In genomic region chr17:80852476-80853015, GRCh38 we compare ENCODE assay signal across 1 cellular context.
TF ChIP-seq lines count a peak whose summit lies in the region.

No MANE protein-coding gene starts in this region.

TF ChIP-seq in IMR-90, 13 proteins besides CTCF, POLR2A, EP300 and RAD21 (continued from another document):
- no peak for TF ChIP-seq USF2 (IDR thresholded peaks at IDR 0.05; ENCODE audit: low read depth, low read length)
- TF ChIP-seq NFE2L2 (IDR thresholded peaks at IDR 0.05; ENCODE audit: low read depth, low read length): no peak
